Comparison of ENCODE assay signal across 2 cellular contexts in the genomic region with DNA sequence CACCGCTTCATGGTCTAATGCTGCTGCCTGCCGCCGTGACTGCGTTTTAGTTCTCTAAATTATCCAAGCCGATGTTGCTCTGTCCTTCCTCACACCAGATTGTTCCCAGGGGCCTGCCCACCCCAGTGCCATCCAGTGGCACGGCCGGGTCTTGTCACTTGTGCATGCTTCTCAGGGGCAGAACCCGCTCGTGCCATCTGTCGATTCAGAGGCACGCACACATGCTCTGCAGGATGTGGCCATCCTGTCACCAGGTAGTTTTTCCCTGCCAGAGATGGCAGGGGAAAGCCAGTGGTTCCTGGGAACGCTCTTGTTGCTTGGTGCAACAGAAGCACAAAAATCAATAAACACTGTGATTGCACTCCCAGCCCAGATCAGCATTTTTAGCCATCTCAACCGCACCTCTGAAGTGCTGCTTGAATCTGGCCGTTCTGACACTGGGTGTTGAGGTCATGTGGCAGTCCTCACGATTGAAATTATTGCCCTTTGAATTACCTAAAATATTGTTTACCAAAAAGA.
TF ChIP-seq lines count a peak whose summit lies in the region.

No MANE protein-coding gene starts in this region.

TF ChIP-seq in GM23338, 12 proteins besides CTCF, POLR2A, EP300 and RAD21 (continued from another document):
- TF ChIP-seq EZH2phosphoT487 (IDR thresholded peaks at IDR 0.05; ENCODE audit: unreplicated experiment) = no peak
- no peak for TF ChIP-seq ZNF331 (CRISPR knock-in tag; IDR thresholded peaks at IDR 0.05; ENCODE audit: low read depth)
- TF ChIP-seq EZH2 (IDR thresholded peaks at IDR 0.05; ENCODE audit: low read depth, unreplicated experiment) = no peak
- TF ChIP-seq, protein P1, sequence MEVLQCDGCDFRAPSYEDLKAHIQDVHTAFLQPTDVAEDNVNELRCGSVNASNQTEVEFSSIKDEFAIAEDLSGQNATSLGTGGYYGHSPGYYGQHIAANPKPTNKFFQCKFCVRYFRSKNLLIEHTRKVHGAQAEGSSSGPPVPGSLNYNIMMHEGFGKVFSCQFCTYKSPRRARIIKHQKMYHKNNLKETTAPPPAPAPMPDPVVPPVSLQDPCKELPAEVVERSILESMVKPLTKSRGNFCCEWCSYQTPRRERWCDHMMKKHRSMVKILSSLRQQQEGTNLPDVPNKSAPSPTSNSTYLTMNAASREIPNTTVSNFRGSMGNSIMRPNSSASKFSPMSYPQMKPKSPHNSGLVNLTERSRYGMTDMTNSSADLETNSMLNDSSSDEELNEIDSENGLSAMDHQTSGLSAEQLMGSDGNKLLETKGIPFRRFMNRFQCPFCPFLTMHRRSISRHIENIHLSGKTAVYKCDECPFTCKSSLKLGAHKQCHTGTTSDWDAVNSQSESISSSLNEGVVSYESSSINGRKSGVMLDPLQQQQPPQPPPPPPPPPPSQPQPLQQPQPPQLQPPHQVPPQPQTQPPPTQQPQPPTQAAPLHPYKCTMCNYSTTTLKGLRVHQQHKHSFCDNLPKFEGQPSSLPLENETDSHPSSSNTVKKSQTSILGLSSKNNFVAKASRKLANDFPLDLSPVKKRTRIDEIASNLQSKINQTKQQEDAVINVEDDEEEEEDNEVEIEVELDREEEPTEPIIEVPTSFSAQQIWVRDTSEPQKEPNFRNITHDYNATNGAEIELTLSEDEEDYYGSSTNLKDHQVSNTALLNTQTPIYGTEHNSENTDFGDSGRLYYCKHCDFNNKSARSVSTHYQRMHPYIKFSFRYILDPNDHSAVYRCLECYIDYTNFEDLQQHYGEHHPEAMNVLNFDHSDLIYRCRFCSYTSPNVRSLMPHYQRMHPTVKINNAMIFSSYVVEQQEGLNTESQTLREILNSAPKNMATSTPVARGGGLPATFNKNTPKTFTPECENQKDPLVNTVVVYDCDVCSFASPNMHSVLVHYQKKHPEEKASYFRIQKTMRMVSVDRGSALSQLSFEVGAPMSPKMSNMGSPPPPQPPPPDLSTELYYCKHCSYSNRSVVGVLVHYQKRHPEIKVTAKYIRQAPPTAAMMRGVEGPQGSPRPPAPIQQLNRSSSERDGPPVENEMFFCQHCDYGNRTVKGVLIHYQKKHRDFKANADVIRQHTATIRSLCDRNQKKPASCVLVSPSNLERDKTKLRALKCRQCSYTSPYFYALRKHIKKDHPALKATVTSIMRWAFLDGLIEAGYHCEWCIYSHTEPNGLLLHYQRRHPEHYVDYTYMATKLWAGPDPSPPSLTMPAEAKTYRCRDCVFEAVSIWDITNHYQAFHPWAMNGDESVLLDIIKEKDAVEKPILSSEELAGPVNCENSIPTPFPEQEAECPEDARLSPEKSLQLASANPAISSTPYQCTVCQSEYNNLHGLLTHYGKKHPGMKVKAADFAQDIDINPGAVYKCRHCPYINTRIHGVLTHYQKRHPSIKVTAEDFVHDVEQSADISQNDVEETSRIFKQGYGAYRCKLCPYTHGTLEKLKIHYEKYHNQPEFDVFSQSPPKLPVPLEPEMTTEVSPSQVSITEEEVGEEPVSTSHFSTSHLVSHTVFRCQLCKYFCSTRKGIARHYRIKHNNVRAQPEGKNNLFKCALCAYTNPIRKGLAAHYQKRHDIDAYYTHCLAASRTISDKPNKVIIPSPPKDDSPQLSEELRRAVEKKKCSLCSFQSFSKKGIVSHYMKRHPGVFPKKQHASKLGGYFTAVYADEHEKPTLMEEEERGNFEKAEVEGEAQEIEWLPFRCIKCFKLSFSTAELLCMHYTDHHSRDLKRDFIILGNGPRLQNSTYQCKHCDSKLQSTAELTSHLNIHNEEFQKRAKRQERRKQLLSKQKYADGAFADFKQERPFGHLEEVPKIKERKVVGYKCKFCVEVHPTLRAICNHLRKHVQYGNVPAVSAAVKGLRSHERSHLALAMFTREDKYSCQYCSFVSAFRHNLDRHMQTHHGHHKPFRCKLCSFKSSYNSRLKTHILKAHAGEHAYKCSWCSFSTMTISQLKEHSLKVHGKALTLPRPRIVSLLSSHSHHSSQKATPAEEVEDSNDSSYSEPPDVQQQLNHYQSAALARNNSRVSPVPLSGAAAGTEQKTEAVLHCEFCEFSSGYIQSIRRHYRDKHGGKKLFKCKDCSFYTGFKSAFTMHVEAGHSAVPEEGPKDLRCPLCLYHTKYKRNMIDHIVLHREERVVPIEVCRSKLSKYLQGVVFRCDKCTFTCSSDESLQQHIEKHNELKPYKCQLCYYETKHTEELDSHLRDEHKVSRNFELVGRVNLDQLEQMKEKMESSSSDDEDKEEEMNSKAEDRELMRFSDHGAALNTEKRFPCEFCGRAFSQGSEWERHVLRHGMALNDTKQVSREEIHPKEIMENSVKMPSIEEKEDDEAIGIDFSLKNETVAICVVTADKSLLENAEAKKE (CRISPR knock-in tag; IDR thresholded peaks at IDR 0.05) = no peak
- TF ChIP-seq, protein P2, sequence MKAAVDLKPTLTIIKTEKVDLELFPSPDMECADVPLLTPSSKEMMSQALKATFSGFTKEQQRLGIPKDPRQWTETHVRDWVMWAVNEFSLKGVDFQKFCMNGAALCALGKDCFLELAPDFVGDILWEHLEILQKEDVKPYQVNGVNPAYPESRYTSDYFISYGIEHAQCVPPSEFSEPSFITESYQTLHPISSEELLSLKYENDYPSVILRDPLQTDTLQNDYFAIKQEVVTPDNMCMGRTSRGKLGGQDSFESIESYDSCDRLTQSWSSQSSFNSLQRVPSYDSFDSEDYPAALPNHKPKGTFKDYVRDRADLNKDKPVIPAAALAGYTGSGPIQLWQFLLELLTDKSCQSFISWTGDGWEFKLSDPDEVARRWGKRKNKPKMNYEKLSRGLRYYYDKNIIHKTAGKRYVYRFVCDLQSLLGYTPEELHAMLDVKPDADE (IDR thresholded peaks at IDR 0.05) = no peak
- no peak for TF ChIP-seq NANOG (IDR thresholded peaks at IDR 0.05; ENCODE audit: borderline replicate concordance)
- TF ChIP-seq STAT1 (IDR thresholded peaks at IDR 0.05; ENCODE audit: unreplicated experiment) = no peak

TF ChIP-seq in liver, 16 proteins besides CTCF, POLR2A, EP300 and RAD21 (continued from another document):
- TF ChIP-seq NR2F2 (IDR thresholded peaks at IDR 0.05) (no peak), YY1 (IDR thresholded peaks at IDR 0.05) (no peak), HNF4G (IDR thresholded peaks at IDR 0.05) (no peak), RXRA (IDR thresholded peaks at IDR 0.05) (peak in 1 of 2 donors; percentile 42)
TF ChIP-seq in liver: peak in this region for 2.
